Comparison of ENCODE assay signal across 8 cellular contexts in the genomic region with DNA sequence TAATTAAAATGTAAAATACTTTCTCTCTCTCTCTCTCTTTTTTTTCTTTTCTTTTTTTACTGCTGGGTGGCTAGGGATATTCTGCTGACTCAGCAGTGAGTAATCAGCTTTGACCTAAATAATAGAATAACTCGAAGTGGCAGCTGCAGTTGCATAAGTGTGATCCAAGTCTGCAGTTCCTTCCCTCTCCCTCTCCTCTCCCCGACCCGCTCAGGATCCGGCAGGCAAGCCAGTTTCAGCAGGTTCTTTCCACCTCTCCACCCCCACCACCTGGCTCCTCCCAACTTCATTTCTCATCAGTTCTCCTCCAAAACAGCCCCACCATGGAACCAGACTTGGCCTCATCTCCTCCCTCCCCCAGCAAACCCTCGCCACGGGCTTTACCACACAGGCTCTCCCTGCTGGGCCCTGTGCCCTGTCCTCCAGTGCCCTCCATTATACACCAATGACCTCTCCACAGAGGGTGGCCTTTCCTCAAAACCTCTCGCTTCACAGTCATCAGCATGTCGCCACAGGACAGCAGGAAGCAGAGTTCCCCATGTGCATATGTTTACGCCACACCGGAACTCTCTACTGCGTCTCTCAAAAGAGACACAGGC. TPM values are rescaled to one million over a fixed set of nuclear protein-coding genes. Genes with fewer than 3 reads are reported as not detected.
DNase-seq lines count a peak whose midpoint lies in the region; ATAC-seq and TF ChIP-seq lines count a peak whose summit lies in the region.

No MANE protein-coding gene starts in this region.

- H3K27me3 Mint-ChIP-seq in activated T-cell treated with anti-CD3 and anti-CD28 coated beads, Interleukin-2, amount 50 U/mL, for 72 hours (ENCODE audit: low read depth) = peaks cover 6% of the 10 kb centered on the region

- no peaks in the 10 kb centered on the region for H3K9me3 Mint-ChIP-seq in activated T-cell treated with anti-CD3 and anti-CD28 coated beads, Interleukin-2, amount 50 U/mL, for 72 hours

- ATAC-seq in SK-N-SH treated with all-trans-retinoic acid at 6 μM for 48 hours (peak; percentile 83), GM21717 (IDR thresholded peaks at IDR 0.05; ENCODE audit: unreplicated experiment) (no peak), GM18520 (IDR thresholded peaks at IDR 0.05; ENCODE audit: unreplicated experiment) (no peak)
- ATAC-seq in activated T-cell treated with anti-CD3 and anti-CD28 coated beads, Interleukin-2, amount 50 U/mL, for 72 hours (replicated peaks in 1 of 2) = no peak

- H3K27ac Mint-ChIP-seq in activated T-cell treated with anti-CD3 and anti-CD28 coated beads, Interleukin-2, amount 50 U/mL, for 72 hours = no peak overlapping the region

- H3K36me3 Mint-ChIP-seq in activated T-cell treated with anti-CD3 and anti-CD28 coated beads, Interleukin-2, amount 50 U/mL, for 72 hours (ENCODE audit: insufficient read depth in 2 of 2) = no peaks in the 10 kb centered on the region

- peak overlapping the region; percentile 22; the same call in 1 of the 2 replicates for H3K9ac ChIP-seq in ES-I3 (ENCODE audit: low read depth, low read length)

- peak; percentile 57 for DNase-seq in fibroblast of the conjunctiva (ENCODE audit: low read depth)
- DNase-seq in activated T-cell treated with anti-CD3 and anti-CD28 coated beads, Interleukin-2, amount 50 U/mL, for 72 hours = no peak
- no peak for DNase-seq in activated CD4-positive, CD25-positive, alpha-beta regulatory T cell treated with anti-CD3 and anti-CD28 coated beads, Interleukin-2, amount 50 U/mL, for 72 hours

- H3K4me1 ChIP-seq in ES-I3 (ENCODE audit: insufficient read depth, low read length) (peaks cover 27% of the 10 kb centered on the region), neutrophil (ENCODE audit: control insufficient read depth in 1 of 2, insufficient read depth in 1 of 2, low read depth in 1 of 2, low read length in 1 of 2) (peaks cover 46 to 47% of the 10 kb centered on the region in 2 experiments)

- H3K4me3 ChIP-seq in neutrophil (ENCODE audit: low read depth in 1 of 2, low read length in 1 of 2) = peak overlapping the region; percentile 46 to 47

- H3K4me3 Mint-ChIP-seq in activated T-cell treated with anti-CD3 and anti-CD28 coated beads, Interleukin-2, amount 50 U/mL, for 72 hours = no peak overlapping the region

- H3K36me3 ChIP-seq in ES-I3 (ENCODE audit: insufficient read depth, low read length) (peaks cover 7% of the 10 kb centered on the region), neutrophil (no peaks in the 10 kb centered on the region)

- H3K4me1 Mint-ChIP-seq in activated T-cell treated with anti-CD3 and anti-CD28 coated beads, Interleukin-2, amount 50 U/mL, for 72 hours (ENCODE audit: low read depth) = peaks cover 6% of the 10 kb centered on the region

- peak overlapping the region; percentile 90 for H3K27ac ChIP-seq in neutrophil

- no peaks in the 10 kb centered on the region for H3K27me3 ChIP-seq in neutrophil

- no peak for TF ChIP-seq CTCF in neutrophil (IDR thresholded peaks at IDR 0.05)

- no peaks in the 10 kb centered on the region for H3K9me3 ChIP-seq in ES-I3 (ENCODE audit: control insufficient read depth, insufficient read depth, low read length)
- H3K9me3 ChIP-seq in neutrophil = no peaks in the 10 kb centered on the region

TF ChIP-seq in SK-N-SH treated with all-trans-retinoic acid at 6 μM for 48 hours, 23 proteins besides CTCF, POLR2A, EP300 and RAD21:
- TF ChIP-seq ARNTL (CRISPR knock-in tag; IDR thresholded peaks at IDR 0.05; ENCODE audit: borderline replicate concordance, low read depth) = no peak
- no peak for TF ChIP-seq ZFP30 (CRISPR knock-in tag; IDR thresholded peaks at IDR 0.05)
- no peak for TF ChIP-seq ZFP3 (CRISPR knock-in tag; IDR thresholded peaks at IDR 0.05)
- no peak for TF ChIP-seq TCF4 (CRISPR knock-in tag; IDR thresholded peaks at IDR 0.05; ENCODE audit: borderline replicate concordance)
- no peak for TF ChIP-seq SNAI2 (CRISPR knock-in tag; IDR thresholded peaks at IDR 0.05)
- TF ChIP-seq, protein P1, sequence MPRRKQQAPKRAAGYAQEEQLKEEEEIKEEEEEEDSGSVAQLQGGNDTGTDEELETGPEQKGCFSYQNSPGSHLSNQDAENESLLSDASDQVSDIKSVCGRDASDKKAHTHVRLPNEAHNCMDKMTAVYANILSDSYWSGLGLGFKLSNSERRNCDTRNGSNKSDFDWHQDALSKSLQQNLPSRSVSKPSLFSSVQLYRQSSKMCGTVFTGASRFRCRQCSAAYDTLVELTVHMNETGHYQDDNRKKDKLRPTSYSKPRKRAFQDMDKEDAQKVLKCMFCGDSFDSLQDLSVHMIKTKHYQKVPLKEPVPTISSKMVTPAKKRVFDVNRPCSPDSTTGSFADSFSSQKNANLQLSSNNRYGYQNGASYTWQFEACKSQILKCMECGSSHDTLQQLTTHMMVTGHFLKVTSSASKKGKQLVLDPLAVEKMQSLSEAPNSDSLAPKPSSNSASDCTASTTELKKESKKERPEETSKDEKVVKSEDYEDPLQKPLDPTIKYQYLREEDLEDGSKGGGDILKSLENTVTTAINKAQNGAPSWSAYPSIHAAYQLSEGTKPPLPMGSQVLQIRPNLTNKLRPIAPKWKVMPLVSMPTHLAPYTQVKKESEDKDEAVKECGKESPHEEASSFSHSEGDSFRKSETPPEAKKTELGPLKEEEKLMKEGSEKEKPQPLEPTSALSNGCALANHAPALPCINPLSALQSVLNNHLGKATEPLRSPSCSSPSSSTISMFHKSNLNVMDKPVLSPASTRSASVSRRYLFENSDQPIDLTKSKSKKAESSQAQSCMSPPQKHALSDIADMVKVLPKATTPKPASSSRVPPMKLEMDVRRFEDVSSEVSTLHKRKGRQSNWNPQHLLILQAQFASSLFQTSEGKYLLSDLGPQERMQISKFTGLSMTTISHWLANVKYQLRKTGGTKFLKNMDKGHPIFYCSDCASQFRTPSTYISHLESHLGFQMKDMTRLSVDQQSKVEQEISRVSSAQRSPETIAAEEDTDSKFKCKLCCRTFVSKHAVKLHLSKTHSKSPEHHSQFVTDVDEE (CRISPR knock-in tag; IDR thresholded peaks at IDR 0.05) = no peak
- TF ChIP-seq, protein P2, sequence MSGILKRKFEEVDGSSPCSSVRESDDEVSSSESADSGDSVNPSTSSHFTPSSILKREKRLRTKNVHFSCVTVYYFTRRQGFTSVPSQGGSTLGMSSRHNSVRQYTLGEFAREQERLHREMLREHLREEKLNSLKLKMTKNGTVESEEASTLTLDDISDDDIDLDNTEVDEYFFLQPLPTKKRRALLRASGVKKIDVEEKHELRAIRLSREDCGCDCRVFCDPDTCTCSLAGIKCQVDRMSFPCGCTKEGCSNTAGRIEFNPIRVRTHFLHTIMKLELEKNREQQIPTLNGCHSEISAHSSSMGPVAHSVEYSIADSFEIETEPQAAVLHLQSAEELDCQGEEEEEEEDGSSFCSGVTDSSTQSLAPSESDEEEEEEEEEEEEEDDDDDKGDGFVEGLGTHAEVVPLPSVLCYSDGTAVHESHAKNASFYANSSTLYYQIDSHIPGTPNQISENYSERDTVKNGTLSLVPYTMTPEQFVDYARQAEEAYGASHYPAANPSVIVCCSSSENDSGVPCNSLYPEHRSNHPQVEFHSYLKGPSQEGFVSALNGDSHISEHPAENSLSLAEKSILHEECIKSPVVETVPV (CRISPR knock-in tag; IDR thresholded peaks at IDR 0.05) = no peak
- no peak for TF ChIP-seq GLIS3 (CRISPR knock-in tag; IDR thresholded peaks at IDR 0.05)
- TF ChIP-seq, protein P3, sequence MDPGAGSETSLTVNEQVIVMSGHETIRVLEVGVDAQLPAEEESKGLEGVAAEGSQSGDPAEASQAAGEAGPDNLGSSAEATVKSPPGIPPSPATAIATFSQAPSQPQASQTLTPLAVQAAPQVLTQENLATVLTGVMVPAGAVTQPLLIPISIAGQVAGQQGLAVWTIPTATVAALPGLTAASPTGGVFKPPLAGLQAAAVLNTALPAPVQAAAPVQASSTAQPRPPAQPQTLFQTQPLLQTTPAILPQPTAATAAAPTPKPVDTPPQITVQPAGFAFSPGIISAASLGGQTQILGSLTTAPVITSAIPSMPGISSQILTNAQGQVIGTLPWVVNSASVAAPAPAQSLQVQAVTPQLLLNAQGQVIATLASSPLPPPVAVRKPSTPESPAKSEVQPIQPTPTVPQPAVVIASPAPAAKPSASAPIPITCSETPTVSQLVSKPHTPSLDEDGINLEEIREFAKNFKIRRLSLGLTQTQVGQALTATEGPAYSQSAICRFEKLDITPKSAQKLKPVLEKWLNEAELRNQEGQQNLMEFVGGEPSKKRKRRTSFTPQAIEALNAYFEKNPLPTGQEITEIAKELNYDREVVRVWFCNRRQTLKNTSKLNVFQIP (CRISPR knock-in tag; IDR thresholded peaks at IDR 0.05; ENCODE audit: borderline replicate concordance, low read depth) = no peak
- TF ChIP-seq TOX (CRISPR knock-in tag; IDR thresholded peaks at IDR 0.05; ENCODE audit: borderline replicate concordance) = no peak
- TF ChIP-seq BACH2 (CRISPR knock-in tag; IDR thresholded peaks at IDR 0.05; ENCODE audit: borderline replicate concordance) = no peak
- no peak for TF ChIP-seq PPARA (CRISPR knock-in tag; IDR thresholded peaks at IDR 0.05; ENCODE audit: borderline replicate concordance)
- TF ChIP-seq, protein P4, sequence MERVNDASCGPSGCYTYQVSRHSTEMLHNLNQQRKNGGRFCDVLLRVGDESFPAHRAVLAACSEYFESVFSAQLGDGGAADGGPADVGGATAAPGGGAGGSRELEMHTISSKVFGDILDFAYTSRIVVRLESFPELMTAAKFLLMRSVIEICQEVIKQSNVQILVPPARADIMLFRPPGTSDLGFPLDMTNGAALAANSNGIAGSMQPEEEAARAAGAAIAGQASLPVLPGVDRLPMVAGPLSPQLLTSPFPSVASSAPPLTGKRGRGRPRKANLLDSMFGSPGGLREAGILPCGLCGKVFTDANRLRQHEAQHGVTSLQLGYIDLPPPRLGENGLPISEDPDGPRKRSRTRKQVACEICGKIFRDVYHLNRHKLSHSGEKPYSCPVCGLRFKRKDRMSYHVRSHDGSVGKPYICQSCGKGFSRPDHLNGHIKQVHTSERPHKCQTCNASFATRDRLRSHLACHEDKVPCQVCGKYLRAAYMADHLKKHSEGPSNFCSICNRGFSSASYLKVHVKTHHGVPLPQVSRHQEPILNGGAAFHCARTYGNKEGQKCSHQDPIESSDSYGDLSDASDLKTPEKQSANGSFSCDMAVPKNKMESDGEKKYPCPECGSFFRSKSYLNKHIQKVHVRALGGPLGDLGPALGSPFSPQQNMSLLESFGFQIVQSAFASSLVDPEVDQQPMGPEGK (CRISPR knock-in tag; IDR thresholded peaks at IDR 0.05; ENCODE audit: borderline replicate concordance) = no peak
- TF ChIP-seq ZC3H10 (CRISPR knock-in tag; IDR thresholded peaks at IDR 0.05) = no peak
- no peak for TF ChIP-seq CSDC2 (CRISPR knock-in tag; IDR thresholded peaks at IDR 0.05)

RNA-seq across cellular contexts. Expression of a gene that starts 22.4 kb away (rescaled TPM):
- total RNA-seq in activated T-cell treated with anti-CD3 and anti-CD28 coated beads, Interleukin-2, amount 50 U/mL, for 72 hours = 1 to 10 TPM in 1 of 2 donors, under 1 TPM in 1; 0.72 to 1.2 TPM

RNA-seq across cellular contexts. Expression of a gene that starts 42.0 kb away (rescaled TPM):
- under 1 TPM; 0.21 to 0.36 TPM for total RNA-seq in activated T-cell treated with anti-CD3 and anti-CD28 coated beads, Interleukin-2, amount 50 U/mL, for 72 hours

RNA-seq across cellular contexts. Expression of a gene that starts 56.2 kb away (rescaled TPM):
- not detected for total RNA-seq in activated T-cell treated with anti-CD3 and anti-CD28 coated beads, Interleukin-2, amount 50 U/mL, for 72 hours
